Comparison of ENCODE assay signal across 12 cellular contexts in the genomic region with DNA sequence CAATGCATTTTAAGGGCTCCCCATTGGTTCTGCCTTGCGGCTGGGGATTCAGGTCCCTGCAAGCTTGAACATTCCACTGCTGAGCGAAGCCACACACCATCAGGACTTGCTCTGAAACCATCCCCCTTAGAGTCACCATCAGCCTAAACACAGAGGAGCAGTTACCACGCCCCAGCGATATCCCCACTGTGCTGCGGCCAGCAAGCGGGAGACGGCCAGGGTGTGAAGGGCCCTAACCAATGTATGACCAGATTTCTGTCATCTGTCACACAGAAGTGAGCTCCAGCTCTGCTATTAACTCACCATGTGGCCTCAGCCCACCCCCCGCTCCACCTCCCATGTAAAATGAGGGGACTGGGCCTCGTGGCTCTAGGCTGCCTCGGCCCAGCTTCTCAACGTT. TPM values are rescaled to one million over a fixed set of nuclear protein-coding genes. Genes with fewer than 3 reads are reported as not detected.
A peak's percentile ranks its signal among the peaks of the same experiment; 100 is the strongest.
DNase-seq lines count a peak whose midpoint lies in the region; ATAC-seq and TF ChIP-seq lines count a peak whose summit lies in the region.
"Had no signal": no experiment of that assay in that cellular context is flagged by ENCODE, and none has a peak within 500 bp of the region (broad histone marks: within the 10 kb centered on the region; RNA-seq: fewer than 3 reads in every experiment).

No MANE protein-coding gene starts in this region.

- no peaks in the 10 kb centered on the region for H3K27me3 Mint-ChIP-seq in activated CD8-positive, alpha-beta memory T cell treated with anti-CD3 and anti-CD28 coated beads, Interleukin-2, amount 10 ng/mL, durations not matched to agents 7 days and 5 days
- no peaks in the 10 kb centered on the region for H3K27me3 Mint-ChIP-seq in stimulated activated naive B cell treated with anti-CD40 and anti-IgM and Interleukin-4, amounts not matched to agents 10 μg/mL and 1 μg/mL and 100 μg/mL, for 72 hours
- H3K27me3 Mint-ChIP-seq in Caco-2 (ENCODE audit: insufficient read depth, unreplicated experiment), result no peaks in the 10 kb centered on the region

- H3K27ac Mint-ChIP-seq in activated CD8-positive, alpha-beta memory T cell treated with anti-CD3 and anti-CD28 coated beads, Interleukin-2, amount 10 ng/mL, durations not matched to agents 7 days and 5 days, result peak overlapping the region; percentile 78
- H3K27ac Mint-ChIP-seq in stimulated activated naive B cell treated with anti-CD40 and anti-IgM and Interleukin-4, amounts not matched to agents 10 μg/mL and 1 μg/mL and 100 μg/mL, for 72 hours, result peak overlapping the region; percentile 79
- H3K27ac Mint-ChIP-seq in Caco-2 (ENCODE audit: unreplicated experiment), result no peak overlapping the region

- peaks cover 45% of the 10 kb centered on the region for H3K36me3 Mint-ChIP-seq in activated CD8-positive, alpha-beta memory T cell treated with anti-CD3 and anti-CD28 coated beads, Interleukin-2, amount 10 ng/mL, durations not matched to agents 7 days and 5 days
- peaks cover 16 to 52% of the 10 kb centered on the region in 2 donors for H3K36me3 Mint-ChIP-seq in stimulated activated naive B cell treated with anti-CD40 and anti-IgM and Interleukin-4, amounts not matched to agents 10 μg/mL and 1 μg/mL and 100 μg/mL, for 72 hours
- H3K36me3 Mint-ChIP-seq in Caco-2 (ENCODE audit: insufficient read depth, unreplicated experiment), result peaks cover 7% of the 10 kb centered on the region

- POLR2A ChIA-PET in Caco-2 (lab: Charles Lee), result no interaction called here

- DNase-seq in activated CD8-positive, alpha-beta memory T cell treated with anti-CD3 and anti-CD28 coated beads, Interleukin-2, amount 10 ng/mL, durations not matched to agents 7 days and 5 days, result no peak
- no peak for DNase-seq in activated CD8-positive, alpha-beta memory T cell treated with anti-CD3 and anti-CD28 coated beads, Interleukin-2, amount 50 U/mL, for 48 hours
- DNase-seq in WERI-Rb-1 (peak; percentile 76), Caco-2 (no peak), NCI-H526 treated with DMSO at 0.1 percent for 48 hours (lab: John Stamatoyannopoulos, UW) (no peak)
- DNase-seq in stimulated activated naive B cell treated with anti-CD40 and anti-IgM and Interleukin-4, amounts not matched to agents 10 μg/mL and 1 μg/mL and 100 μg/mL, for 72 hours, result no peak
- DNase-seq: amniotic stem cell, thyroid gland had no signal

- peak overlapping the region; percentile 96 for H3K27ac ChIP-seq in WERI-Rb-1
- H3K27ac ChIP-seq: SJSA1, thyroid gland had no signal

- TF ChIP-seq CTCF in WERI-Rb-1 (IDR thresholded peaks at IDR 0.05; ENCODE audit: low read depth, low read length), result no peak
- no peak for TF ChIP-seq CTCF in Caco-2 (IDR thresholded peaks at IDR 0.05; ENCODE audit: insufficient read depth in 1 of 2, low read depth in 1 of 2, low read length in 1 of 2, severe bottlenecking in 1 of 2, unreplicated experiment in 1 of 2)

- no TSS peak for BruUV-seq in Caco-2 (replicated peaks; lab: Mats Ljungman, UMichigan)

- H3K36me3 ChIP-seq in WERI-Rb-1, result peaks cover 14% of the 10 kb centered on the region
- no peaks in the 10 kb centered on the region; the same call in 1 of the 2 replicates for H3K36me3 ChIP-seq in Caco-2 (ENCODE audit: control insufficient read depth, insufficient read depth, low read length)
- H3K36me3 ChIP-seq: MG63, SJSA1, thyroid gland had no signal

- H3K27me3 ChIP-seq in WERI-Rb-1 (ENCODE audit: insufficient read depth, low read depth, severe bottlenecking) (no peaks in the 10 kb centered on the region), Caco-2 (replicated peaks; ENCODE audit: control insufficient read depth, insufficient read depth, low read length) (no peaks in the 10 kb centered on the region)
- H3K27me3 ChIP-seq: MG63, SJSA1, thyroid gland had no signal

- ATAC-seq in activated CD8-positive, alpha-beta memory T cell treated with anti-CD3 and anti-CD28 coated beads, Interleukin-2, amount 10 ng/mL, durations not matched to agents 7 days and 5 days, result no peak
- peak; percentile 40 for ATAC-seq in esophagus mucosa
- no peak for ATAC-seq in stimulated activated naive B cell treated with anti-CD40 and anti-IgM and Interleukin-4, amounts not matched to agents 10 μg/mL and 1 μg/mL and 100 μg/mL, for 72 hours (replicated peaks)
- no peak for ATAC-seq in HG03135 (IDR thresholded peaks at IDR 0.05; ENCODE audit: unreplicated experiment)

- H3K4me1 Mint-ChIP-seq in activated CD8-positive, alpha-beta memory T cell treated with anti-CD3 and anti-CD28 coated beads, Interleukin-2, amount 10 ng/mL, durations not matched to agents 7 days and 5 days, result peaks cover 86% of the 10 kb centered on the region
- H3K4me1 Mint-ChIP-seq in stimulated activated naive B cell treated with anti-CD40 and anti-IgM and Interleukin-4, amounts not matched to agents 10 μg/mL and 1 μg/mL and 100 μg/mL, for 72 hours, result peaks cover 61 to 80% of the 10 kb centered on the region in 2 donors
- peaks cover 6% of the 10 kb centered on the region for H3K4me1 Mint-ChIP-seq in Caco-2 (ENCODE audit: low read depth, unreplicated experiment)

- intact Hi-C loops in Caco-2 (cut with micrococcal nuclease; ENCODE audit: unreplicated experiment), result no loop called here

- H3K4me3 Mint-ChIP-seq in activated CD8-positive, alpha-beta memory T cell treated with anti-CD3 and anti-CD28 coated beads, Interleukin-2, amount 10 ng/mL, durations not matched to agents 7 days and 5 days, result no peak overlapping the region
- H3K4me3 Mint-ChIP-seq in stimulated activated naive B cell treated with anti-CD40 and anti-IgM and Interleukin-4, amounts not matched to agents 10 μg/mL and 1 μg/mL and 100 μg/mL, for 72 hours, result peak overlapping the region in 1 of 2 donors; percentile 44
- no peak overlapping the region for H3K4me3 Mint-ChIP-seq in Caco-2 (ENCODE audit: unreplicated experiment)

- H3K9me3 ChIP-seq in WERI-Rb-1 (ENCODE audit: severe bottlenecking) (no peaks in the 10 kb centered on the region), Caco-2 (no peaks in the 10 kb centered on the region)
- H3K9me3 ChIP-seq: MG63, SJSA1, thyroid gland had no signal

- H3K4me1 ChIP-seq in Caco-2, result no peaks in the 10 kb centered on the region
- H3K4me1 ChIP-seq: SJSA1 had no signal

- no peak overlapping the region for H3K4me3 ChIP-seq in WERI-Rb-1 (ENCODE audit: low read depth, low read length)
- H3K4me3 ChIP-seq in Caco-2 (ENCODE audit: low read depth, low read length), result no peak overlapping the region
- H3K4me3 ChIP-seq: MG63, SJSA1, thyroid gland had no signal

- CTCF ChIA-PET in activated CD8-positive, alpha-beta memory T cell treated with anti-CD3 and anti-CD28 coated beads, Interleukin-2, amount 10 ng/mL, durations not matched to agents 7 days and 5 days (lab: Charles Lee), result interaction anchor here (0.6 to 3.5 kb wide), 9 partner anchors 10 to 365 kb away, joined by 3 to 23 read pairs (median 4); no protein-coding TSS in a partner anchor
- CTCF ChIA-PET in Caco-2 (lab: Charles Lee), result interaction anchor here (0.5 to 0.6 kb wide), 2 partner anchors 30 to 383 kb away, joined by 3 read pairs; a partner anchor contains a TSS

- H3K9me3 Mint-ChIP-seq in activated CD8-positive, alpha-beta memory T cell treated with anti-CD3 and anti-CD28 coated beads, Interleukin-2, amount 10 ng/mL, durations not matched to agents 7 days and 5 days (ENCODE audit: low read depth), result no peaks in the 10 kb centered on the region
- H3K9me3 Mint-ChIP-seq in stimulated activated naive B cell treated with anti-CD40 and anti-IgM and Interleukin-4, amounts not matched to agents 10 μg/mL and 1 μg/mL and 100 μg/mL, for 72 hours, result no peaks in the 10 kb centered on the region
- no peaks in the 10 kb centered on the region for H3K9me3 Mint-ChIP-seq in Caco-2 (ENCODE audit: unreplicated experiment)

RNA-seq across cellular contexts. Expression of a gene that starts 29.6 kb away (rescaled TPM):
- 100 to 1,000 TPM; 151 to 214 TPM for total RNA-seq in activated CD8-positive, alpha-beta memory T cell treated with anti-CD3 and anti-CD28 coated beads, Interleukin-2, amount 10 ng/mL, durations not matched to agents 7 days and 5 days
- total RNA-seq in esophagus mucosa (26.7 TPM), Caco-2 (2022) (26.9 and 29.8 TPM in 2 replicates)
- total RNA-seq: SJSA1 had no signal
